Comparison of ENCODE assay signal across 30 cellular contexts in genomic region chr2:168167511-168168263, GRCh38.
DNase-seq lines count a peak whose midpoint lies in the region; ATAC-seq and TF ChIP-seq lines count a peak whose summit lies in the region.
"Had no signal": no experiment of that assay in that cellular context is flagged by ENCODE, and none has a peak within 500 bp of the region (broad histone marks: within the 10 kb centered on the region; RNA-seq: fewer than 3 reads in every experiment).

No MANE protein-coding gene starts in this region.

- POLR2A ChIA-PET in activated CD4-positive, alpha-beta memory T cell treated with anti-CD3 and anti-CD28 coated beads for 36 hours (lab: Charles Lee), result no interaction called here
- POLR2A ChIA-PET in activated CD4-positive, alpha-beta memory T cell treated with anti-CD3 and anti-CD28 coated beads, Interleukin-2, amount 10 ng/mL, durations not matched to agents 7 days and 5 days (lab: Charles Lee), result no interaction called here
- POLR2A ChIA-PET in CD4-positive, alpha-beta T cell (lab: Charles Lee), result no interaction called here

- intact Hi-C loops in activated CD4-positive, alpha-beta memory T cell treated with anti-CD3 and anti-CD28 coated beads for 36 hours (cut with micrococcal nuclease), result loop anchor here (1.0 kb wide), 3 partner anchors 28 to 77 kb away; no protein-coding TSS in a partner anchor
- intact Hi-C loops in CD14-positive monocyte (cut with micrococcal nuclease), result loop anchor here in 1 of 2 donors (10.0 kb wide), 1 partner anchor 77 kb away; the partner anchor contains the start of gene STK39
- intact Hi-C loops in CD4-positive, alpha-beta T cell (cut with DNase I, micrococcal nuclease), result no loop called here

- CTCF ChIA-PET in activated CD4-positive, alpha-beta memory T cell treated with anti-CD3 and anti-CD28 coated beads for 36 hours (lab: Charles Lee), result no interaction called here
- CTCF ChIA-PET in activated CD4-positive, alpha-beta memory T cell treated with anti-CD3 and anti-CD28 coated beads, Interleukin-2, amount 10 ng/mL, durations not matched to agents 7 days and 5 days (lab: Charles Lee), result interaction anchor here (1.3 kb wide), 1 partner anchor 47 kb away, joined by 3 read pairs; no protein-coding TSS in a partner anchor
- CTCF ChIA-PET in CD4-positive, alpha-beta T cell (lab: Charles Lee), result no interaction called here

- ATAC-seq in T-helper 17 cell, result no peak
- peak; percentile 12 for ATAC-seq in foreskin keratinocyte
- ATAC-seq in HG03045 (IDR thresholded peaks at IDR 0.05; ENCODE audit: unreplicated experiment), result no peak
- no peak for ATAC-seq in CD4-positive, alpha-beta T cell (ENCODE audit: poor library complexity)
- ATAC-seq: naive thymus-derived CD8-positive, alpha-beta T cell had no signal

- no peak for DNase-seq in activated CD4-positive, alpha-beta memory T cell treated with anti-CD3 and anti-CD28 coated beads for 36 hours
- no peak for DNase-seq in activated CD4-positive, alpha-beta memory T cell treated with anti-CD3 and anti-CD28 coated beads, Interleukin-2, amount 10 ng/mL, durations not matched to agents 7 days and 5 days
- DNase-seq in CD14-positive monocyte (ENCODE audit: low spot score) (no peak), T-helper 17 cell (no peak), foreskin keratinocyte (no peak), GM19238 (ENCODE audit: insufficient read length, low spot score) (no peak)
- DNase-seq in CD4-positive, alpha-beta T cell, result no peak
- DNase-seq: activated CD8-positive, alpha-beta memory T cell treated with anti-CD3 and anti-CD28 coated beads, Interleukin-2, amount 10 ng/mL, durations not matched to agents 7 days and 5 days; AML-193; COR-L47; GDM1; glutamatergic neuron; islet precursor cell; KG1; midbrain; naive thymus-derived CD8-positive, alpha-beta T cell; NCI-H2029 treated with DMSO at 0.1 percent for 48 hours; NCI-H345; NCI-H774; ovary; retina; RPMI8226; small intestine; stimulated activated CD8-positive, alpha-beta memory T cell treated with anti-CD3 and anti-CD28 coated beads, Interleukin-4, amount 100 ng/mL, for 48 hours; substantia nigra had no signal

- no peaks in the 10 kb centered on the region for H3K9me3 ChIP-seq in T-helper 17 cell (ENCODE audit: control insufficient read depth, low read length, poor library complexity, severe bottlenecking)
- H3K9me3 ChIP-seq in CD4-positive, alpha-beta T cell (ENCODE audit: control insufficient read depth, low read length), result no peaks in the 10 kb centered on the region
- H3K9me3 ChIP-seq: MG63, ovary had no signal

- TF ChIP-seq CTCF in CD14-positive monocyte (IDR thresholded peaks at IDR 0.05), result no peak
- no peak for TF ChIP-seq CTCF in foreskin keratinocyte (conservative IDR thresholded peaks at IDR 0.05)
- TF ChIP-seq CTCF in CD4-positive, alpha-beta T cell (IDR thresholded peaks at IDR 0.05), result no peak

- H3K9me3 Mint-ChIP-seq in activated CD4-positive, alpha-beta memory T cell treated with anti-CD3 and anti-CD28 coated beads for 36 hours, result no peaks in the 10 kb centered on the region
- H3K9me3 Mint-ChIP-seq in activated CD4-positive, alpha-beta memory T cell treated with anti-CD3 and anti-CD28 coated beads, Interleukin-2, amount 10 ng/mL, durations not matched to agents 7 days and 5 days, result no peaks in the 10 kb centered on the region
- H3K9me3 Mint-ChIP-seq in CD14-positive monocyte, result no peaks in the 10 kb centered on the region
- no peaks in the 10 kb centered on the region for H3K9me3 Mint-ChIP-seq in CD4-positive, alpha-beta T cell
- H3K9me3 Mint-ChIP-seq: central memory CD8-positive, alpha-beta T cell; naive thymus-derived CD8-positive, alpha-beta T cell; T-helper 1 cell treated with Interleukin-12 subunit alpha and Interleukin-12 subunit beta and Interleukin-4 antibody, amounts not matched to agents 30 μg/mL and 1 μg/mL, for 36 hours; type B pancreatic cell had no signal

- H3K27me3 ChIP-seq in foreskin keratinocyte, result no peaks in the 10 kb centered on the region
- H3K27me3 ChIP-seq in CD4-positive, alpha-beta T cell (ENCODE audit: control insufficient read depth, insufficient read depth, low read length), result no peaks in the 10 kb centered on the region
- H3K27me3 ChIP-seq: MG63, ovary had no signal

- H3K36me3 Mint-ChIP-seq in activated CD4-positive, alpha-beta memory T cell treated with anti-CD3 and anti-CD28 coated beads for 36 hours, result peaks cover 24% of the 10 kb centered on the region
- H3K36me3 Mint-ChIP-seq in activated CD4-positive, alpha-beta memory T cell treated with anti-CD3 and anti-CD28 coated beads, Interleukin-2, amount 10 ng/mL, durations not matched to agents 7 days and 5 days (ENCODE audit: low read depth), result peaks cover 47% of the 10 kb centered on the region
- H3K36me3 Mint-ChIP-seq in CD14-positive monocyte (peaks cover 22 to 29% of the 10 kb centered on the region in 2 donors), T-helper 17 cell (ENCODE audit: low read depth) (peaks cover 7% of the 10 kb centered on the region)
- peaks cover 42% of the 10 kb centered on the region for H3K36me3 Mint-ChIP-seq in CD4-positive, alpha-beta T cell (ENCODE audit: low read depth)

- no peak overlapping the region for H3K27ac ChIP-seq in foreskin keratinocyte
- H3K27ac ChIP-seq in CD4-positive, alpha-beta T cell (ENCODE audit: low read depth, low read length), result no peak overlapping the region
- H3K27ac ChIP-seq: ovary had no signal

- peak overlapping the region; percentile 26 for H3K27ac Mint-ChIP-seq in activated CD4-positive, alpha-beta memory T cell treated with anti-CD3 and anti-CD28 coated beads for 36 hours
- H3K27ac Mint-ChIP-seq in activated CD4-positive, alpha-beta memory T cell treated with anti-CD3 and anti-CD28 coated beads, Interleukin-2, amount 10 ng/mL, durations not matched to agents 7 days and 5 days, result no peak overlapping the region
- H3K27ac Mint-ChIP-seq in CD14-positive monocyte (peak overlapping the region in 4 of 7 donors; percentile 10 to 60 (median 38)), T-helper 17 cell (peak overlapping the region; percentile 53)
- no peak overlapping the region for H3K27ac Mint-ChIP-seq in CD4-positive, alpha-beta T cell
- H3K27ac Mint-ChIP-seq: T-helper 1 cell treated with Interleukin-12 subunit alpha and Interleukin-12 subunit beta and Interleukin-4 antibody, amounts not matched to agents 30 μg/mL and 1 μg/mL, for 36 hours; type B pancreatic cell had no signal

- H3K4me1 Mint-ChIP-seq in activated CD4-positive, alpha-beta memory T cell treated with anti-CD3 and anti-CD28 coated beads for 36 hours (ENCODE audit: low read depth), result peaks cover 39% of the 10 kb centered on the region
- H3K4me1 Mint-ChIP-seq in activated CD4-positive, alpha-beta memory T cell treated with anti-CD3 and anti-CD28 coated beads, Interleukin-2, amount 10 ng/mL, durations not matched to agents 7 days and 5 days, result peaks cover 26% of the 10 kb centered on the region
- H3K4me1 Mint-ChIP-seq in CD14-positive monocyte (peaks cover 59% of the 10 kb centered on the region), T-helper 17 cell (peaks cover 33% of the 10 kb centered on the region)
- peaks cover 42% of the 10 kb centered on the region for H3K4me1 Mint-ChIP-seq in CD4-positive, alpha-beta T cell (ENCODE audit: low read depth)

- no peak overlapping the region for H3K4me3 Mint-ChIP-seq in activated CD4-positive, alpha-beta memory T cell treated with anti-CD3 and anti-CD28 coated beads for 36 hours
- H3K4me3 Mint-ChIP-seq in activated CD4-positive, alpha-beta memory T cell treated with anti-CD3 and anti-CD28 coated beads, Interleukin-2, amount 10 ng/mL, durations not matched to agents 7 days and 5 days, result no peak overlapping the region
- no peak overlapping the region for H3K4me3 Mint-ChIP-seq in CD14-positive monocyte
- H3K4me3 Mint-ChIP-seq in T-helper 17 cell, result no peak overlapping the region
- H3K4me3 Mint-ChIP-seq in CD4-positive, alpha-beta T cell, result no peak overlapping the region
- H3K4me3 Mint-ChIP-seq: activated CD8-positive, alpha-beta memory T cell treated with anti-CD3 and anti-CD28 coated beads, Interleukin-2, amount 10 ng/mL, durations not matched to agents 7 days and 5 days; central memory CD8-positive, alpha-beta T cell; naive thymus-derived CD8-positive, alpha-beta T cell; T-helper 1 cell treated with Interleukin-12 subunit alpha and Interleukin-12 subunit beta and Interleukin-4 antibody, amounts not matched to agents 30 μg/mL and 1 μg/mL, for 36 hours; type B pancreatic cell had no signal

- no peaks in the 10 kb centered on the region for H3K27me3 Mint-ChIP-seq in activated CD4-positive, alpha-beta memory T cell treated with anti-CD3 and anti-CD28 coated beads for 36 hours
- no peaks in the 10 kb centered on the region for H3K27me3 Mint-ChIP-seq in activated CD4-positive, alpha-beta memory T cell treated with anti-CD3 and anti-CD28 coated beads, Interleukin-2, amount 10 ng/mL, durations not matched to agents 7 days and 5 days
- peaks cover 0 to 2% (median 0%) of the 10 kb centered on the region in 3 donors for H3K27me3 Mint-ChIP-seq in CD14-positive monocyte (ENCODE audit: low read depth in 3 of 3)
- no peaks in the 10 kb centered on the region for H3K27me3 Mint-ChIP-seq in T-helper 17 cell
- H3K27me3 Mint-ChIP-seq in CD4-positive, alpha-beta T cell, result no peaks in the 10 kb centered on the region
- H3K27me3 Mint-ChIP-seq: activated CD8-positive, alpha-beta memory T cell treated with anti-CD3 and anti-CD28 coated beads, Interleukin-2, amount 10 ng/mL, durations not matched to agents 7 days and 5 days; central memory CD8-positive, alpha-beta T cell; naive thymus-derived CD8-positive, alpha-beta T cell; type B pancreatic cell had no signal

- H3K4me1 ChIP-seq in foreskin keratinocyte, result peaks cover 7% of the 10 kb centered on the region

Comparison
In these comparisons a context has a peak if more than half of its experiments do, and no peak if none do; other contexts are left out.
1. H3K27ac Mint-ChIP-seq: peak in activated CD4-positive, alpha-beta memory T cell treated with anti-CD3 and anti-CD28 coated beads for 36 hours (single experiment), CD14-positive monocyte (4 of 7) and T-helper 17 cell (single experiment); none in activated CD4-positive, alpha-beta memory T cell treated with anti-CD3 and anti-CD28 coated beads, Interleukin-2, amount 10 ng/mL, durations not matched to agents 7 days and 5 days (single experiment) and CD4-positive, alpha-beta T cell (single experiment).